8 cellular contexts compared by ENCODE assay signal in the genomic region with DNA sequence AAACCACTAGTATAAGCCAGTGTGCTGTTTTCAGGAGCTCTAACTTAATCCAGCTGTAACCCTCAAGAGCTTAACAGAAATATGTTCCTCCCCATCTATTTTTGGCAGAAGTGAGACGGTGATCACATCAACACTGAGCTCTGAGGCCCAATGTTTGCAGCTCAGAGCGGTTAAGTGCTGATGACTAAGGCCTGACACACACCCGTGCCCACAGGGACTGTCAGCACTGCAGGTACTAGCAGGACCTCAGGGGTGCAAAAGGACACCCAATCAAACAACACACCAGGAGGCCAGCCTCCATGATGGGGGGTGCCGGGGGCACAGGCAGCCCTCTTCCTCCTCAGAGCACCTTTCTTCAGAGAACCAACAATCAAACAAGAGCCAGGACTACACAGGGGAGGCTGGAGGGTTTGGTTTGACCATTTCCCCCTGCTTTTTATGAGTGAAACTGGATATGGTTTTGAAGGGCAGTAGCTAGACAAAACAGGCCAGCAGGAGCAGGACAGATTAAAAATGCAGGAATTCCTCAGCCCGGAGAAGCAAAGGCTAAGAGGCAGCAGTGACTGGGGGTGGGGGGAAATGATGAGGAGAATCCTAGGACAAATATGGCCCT.
DNase-seq lines count a peak whose midpoint lies in the region; ATAC-seq and TF ChIP-seq lines count a peak whose summit lies in the region.

No MANE protein-coding gene starts in this region.

- peaks cover 40% of the 10 kb centered on the region for H3K36me3 ChIP-seq in OCI-LY7 (ENCODE audit: insufficient read depth, low read length)
- H3K36me3 ChIP-seq in thoracic aorta: no peaks in the 10 kb centered on the region

- peaks cover 4% of the 10 kb centered on the region for H3K36me3 Mint-ChIP-seq in activated T-cell treated with anti-CD3 and anti-CD28 coated beads, Interleukin-2, amount 50 U/mL, for 4 hours (ENCODE audit: insufficient read depth)

- H3K4me1 ChIP-seq in OCI-LY7 (ENCODE audit: insufficient read depth, low read length, poor library complexity, severe bottlenecking): peaks cover 53% of the 10 kb centered on the region
- peaks cover 70 to 92% of the 10 kb centered on the region in 2 donors for H3K4me1 ChIP-seq in thoracic aorta (ENCODE audit: control insufficient read depth in 1 of 2, low read depth in 2 of 2)

- H4K20me1 ChIP-seq in OCI-LY7 (ENCODE audit: insufficient read depth, low read length): peaks cover 4% of the 10 kb centered on the region; the same call in 1 of the 2 replicates

- DNase-seq in A172 (ENCODE audit: low spot score) (peak; percentile 87), OCI-LY7 (ENCODE audit: low spot score) (peak; percentile 90), fibroblast of mammary gland (ENCODE audit: low read depth) (peak; percentile 99), non-pigmented ciliary epithelial cell (ENCODE audit: low read depth) (peak; percentile 84), thoracic aorta (ENCODE audit: low spot score) (peak; percentile 58)
- DNase-seq in activated T-cell treated with anti-CD3 and anti-CD28 coated beads, Interleukin-2, amount 50 U/mL, for 4 hours: peak; percentile 74

- peak overlapping the region; percentile 58 for H3K4me3 Mint-ChIP-seq in activated T-cell treated with anti-CD3 and anti-CD28 coated beads, Interleukin-2, amount 50 U/mL, for 4 hours

- H3K9me3 Mint-ChIP-seq in activated T-cell treated with anti-CD3 and anti-CD28 coated beads, Interleukin-2, amount 50 U/mL, for 4 hours: no peaks in the 10 kb centered on the region

- no peaks in the 10 kb centered on the region for H3K9me2 ChIP-seq in OCI-LY7 (ENCODE audit: insufficient read depth, low read length)

- no peaks in the 10 kb centered on the region for H3K27me3 ChIP-seq in thoracic aorta (replicated peaks; ENCODE audit: insufficient read depth)

- no peaks in the 10 kb centered on the region for H3K9me3 ChIP-seq in OCI-LY7 (ENCODE audit: low read length)
- H3K9me3 ChIP-seq in thoracic aorta: no peaks in the 10 kb centered on the region

- peak overlapping the region; percentile 98 for H3K27ac ChIP-seq in OCI-LY7 (ENCODE audit: low read depth, low read length, poor library complexity, severe bottlenecking)
- peak overlapping the region; percentile 96 for H3K27ac ChIP-seq in thoracic aorta

- peak overlapping the region; percentile 100 for H3K4me2 ChIP-seq in OCI-LY7 (ENCODE audit: low read length)

- H3K27me3 Mint-ChIP-seq in activated T-cell treated with anti-CD3 and anti-CD28 coated beads, Interleukin-2, amount 50 U/mL, for 4 hours (ENCODE audit: low read depth): no peaks in the 10 kb centered on the region

- TF ChIP-seq CTCF in OCI-LY7 (conservative IDR thresholded peaks at IDR 0.05; ENCODE audit: low read length) (no peak), fibroblast of mammary gland (conservative IDR thresholded peaks at IDR 0.05; ENCODE audit: control insufficient read depth, insufficient read depth, low read depth, low read length) (no peak), thoracic aorta (IDR thresholded peaks at IDR 0.05) (peak; percentile 6)

- peak; percentile 70 for ATAC-seq in GM18870 (IDR thresholded peaks at IDR 0.05; ENCODE audit: unreplicated experiment)
- peak; percentile 68 for ATAC-seq in HG03095 (IDR thresholded peaks at IDR 0.05; ENCODE audit: unreplicated experiment)
- ATAC-seq in activated T-cell treated with anti-CD3 and anti-CD28 coated beads, Interleukin-2, amount 50 U/mL, for 4 hours: peak; percentile 100
- ATAC-seq in thoracic aorta (ENCODE audit: insufficient number of reproducible peaks, low FRiP score, low read depth): peak; percentile 73

- intact Hi-C loops in OCI-LY7 (cut with micrococcal nuclease; ENCODE audit: unreplicated experiment): loop anchor here (5.0 to 10.0 kb wide), 3 partner anchors 284 to 426 kb away; a partner anchor contains a TSS

- H3K79me2 ChIP-seq in OCI-LY7 (ENCODE audit: insufficient read depth, low read depth, low read length): peaks cover 96% of the 10 kb centered on the region

- CTCF ChIA-PET in OCI-LY7 (lab: Charles Lee; ENCODE audit: unreplicated experiment): interaction anchor here (0.6 to 3.0 kb wide), 7 partner anchors 16 to 58 kb away, joined by 3 to 11 read pairs (median 3); no protein-coding TSS in a partner anchor

- H2AFZ ChIP-seq in OCI-LY7 (ENCODE audit: low read length): no peak overlapping the region

- BruUV-seq in OCI-LY7 (replicated peaks; lab: Mats Ljungman, UMichigan): no TSS peak

- H3K4me3 ChIP-seq in OCI-LY7 (ENCODE audit: low read depth, low read length, poor library complexity, severe bottlenecking) (peak overlapping the region; percentile 76), fibroblast of mammary gland (ENCODE audit: control insufficient read depth, low read depth, low read length) (no peak overlapping the region), thoracic aorta (peak overlapping the region; percentile 53)

- POLR2A ChIA-PET in OCI-LY7 (lab: Charles Lee): interaction anchor here (0.6 to 13.0 kb wide), 15 partner anchors 12 to 424 kb away, joined by 3 to 347 read pairs (median 8); no protein-coding TSS in a partner anchor

- peaks cover 87% of the 10 kb centered on the region for H3K4me1 Mint-ChIP-seq in activated T-cell treated with anti-CD3 and anti-CD28 coated beads, Interleukin-2, amount 50 U/mL, for 4 hours (ENCODE audit: low read depth)
